Comparison of ENCODE assay signal across 24 cellular contexts in genomic region chr16:86651013-86651627, GRCh38.
"Had no signal": no experiment of that assay in that cellular context is flagged by ENCODE, and none has a peak within 500 bp of the region (broad histone marks: within the 10 kb centered on the region; RNA-seq: fewer than 3 reads in every experiment).

No MANE protein-coding gene starts in this region.

- H3K4me3 ChIP-seq: esophagus muscularis mucosa, gastrocnemius medialis had no signal

- H3K27ac ChIP-seq: esophagus muscularis mucosa, foreskin keratinocyte had no signal

- H3K9me3 ChIP-seq: gastrocnemius medialis had no signal

- H3K27me3 ChIP-seq: brain microvascular endothelial cell, gastrocnemius medialis had no signal

- DNase-seq: activated CD4-positive, alpha-beta memory T cell treated with anti-CD3 and anti-CD28 coated beads for 36 hours; activated CD4-positive, alpha-beta T cell treated with anti-CD3 and anti-CD28 coated beads for 36 hours; activated CD4-positive, alpha-beta T cell treated with anti-CD3 and anti-CD28 coated beads, Interleukin-2, amount 10 ng/mL, durations not matched to agents 24 days and 14 days; activated CD4-positive, CD25-positive, alpha-beta regulatory T cell; activated CD4-positive, CD25-positive, alpha-beta regulatory T cell treated with anti-CD3 and anti-CD28 coated beads, Interleukin-2, amount 50 U/mL, for 72 hours; activated CD8-positive, alpha-beta memory T cell treated with anti-CD3 and anti-CD28 coated beads, Interleukin-2, amount 10 ng/mL, durations not matched to agents 7 days and 5 days; activated CD8-positive, alpha-beta memory T cell treated with anti-CD3 and anti-CD28 coated beads, Interleukin-2, amount 50 U/mL, for 4 hours; activated CD8-positive, alpha-beta T cell treated with anti-CD3 and anti-CD28 coated beads, Interleukin-2, amount 10 ng/mL, durations not matched to agents 7 days and 5 days; activated effector memory CD4-positive, alpha-beta T cell treated with anti-CD3 and anti-CD28 coated beads, Interleukin-2, amount 50 U/mL, for 16 hours; activated naive CD4-positive, alpha-beta T cell treated with anti-CD3 and anti-CD28 coated beads, Interleukin-2, amount 10 ng/mL, durations not matched to agents 7 days and 5 days; activated naive CD8-positive, alpha-beta T cell treated with anti-CD3 and anti-CD28 coated beads, Interleukin-2, amount 10 ng/mL, durations not matched to agents 7 days and 5 days; activated T-cell treated with anti-CD3 and anti-CD28 coated beads, Interleukin-2, amount 50 U/mL, for 1 hour; activated T-cell treated with anti-CD3 and anti-CD28 coated beads, Interleukin-2, amount 50 U/mL, for 48 hours; brain microvascular endothelial cell; caudate nucleus; cortex of kidney; dermis blood vessel endothelial cell; effector CD4-positive, alpha-beta T cell; effector memory CD8-positive, alpha-beta T cell; erythroblast; foreskin keratinocyte; gastrocnemius medialis; T-helper 2 cell had no signal

- H3K4me1 ChIP-seq: esophagus muscularis mucosa, foreskin keratinocyte, gastrocnemius medialis had no signal

- H3K36me3 ChIP-seq: brain microvascular endothelial cell, esophagus muscularis mucosa, gastrocnemius medialis had no signal
